In genomic region chr3:34364345-34364744, GRCh38 we compare ENCODE assay signal across 21 cellular contexts.
A peak's percentile ranks its signal among the peaks of the same experiment; 100 is the strongest.
DNase-seq lines count a peak whose midpoint lies in the region; ATAC-seq, FAIRE-seq and TF ChIP-seq lines count a peak whose summit lies in the region.
"Had no signal": no experiment of that assay in that cellular context is flagged by ENCODE, and none has a peak within 500 bp of the region (broad histone marks: within the 10 kb centered on the region; RNA-seq: fewer than 3 reads in every experiment).

No MANE protein-coding gene starts in this region.

- no peak overlapping the region for H3K4me3 Mint-ChIP-seq in Caco-2 (ENCODE audit: unreplicated experiment)
- H3K4me3 Mint-ChIP-seq: activated CD8-positive, alpha-beta T cell treated with anti-CD3 and anti-CD28 coated beads, Interleukin-2, amount 10 ng/mL, durations not matched to agents 7 days and 5 days; activated T-helper 1 cell treated with anti-CD3 and anti-CD28 coated beads, Interleukin-12 subunit alpha, Interleukin-12 subunit beta, Interleukin-2, Interleukin-4 antibody, amounts not matched to agents 30 ng/mL and 10 ng/mL and 1 ng/mL, durations not matched to agents 14 hours and 24 hours and 36 hours; naive B cell; stimulated activated naive CD8-positive, alpha-beta T cell treated with anti-CD3 and anti-CD28 coated beads, Interleukin-15, amount 100 ng/mL, for 72 hours had no signal

- no peaks in the 10 kb centered on the region for H3K79me2 ChIP-seq in H1 (ENCODE audit: control insufficient read depth in 1 of 2, insufficient read depth in 2 of 2, low read length in 2 of 2)
- no peaks in the 10 kb centered on the region for H3K79me2 ChIP-seq in mesendoderm (ENCODE audit: control insufficient read depth, insufficient read depth, low read length)

- POLR2A ChIA-PET in Caco-2 (lab: Charles Lee) (no interaction called here), H1 (lab: Charles Lee; ENCODE audit: partially characterized antibody) (no interaction called here)

- H4K91ac ChIP-seq in H1 (replicated peaks; ENCODE audit: insufficient read length, low read length) (no peak overlapping the region), mesenchymal stem cell (ENCODE audit: low read length) (no peak overlapping the region)

- H3K4me2 ChIP-seq in H1 (ENCODE audit: insufficient read depth in 1 of 2, low read depth in 2 of 2, low read length in 2 of 2), result no peak overlapping the region; a peak in 1 of 4 replicates
- no peak overlapping the region for H3K4me2 ChIP-seq in mesendoderm (ENCODE audit: low read length)
- no peak overlapping the region for H3K4me2 ChIP-seq in mesenchymal stem cell (ENCODE audit: low read length, poor library complexity, severe bottlenecking)

- H3K56ac ChIP-seq in H1 (replicated peaks; ENCODE audit: insufficient read length, low read depth, low read length) (no peak overlapping the region), mesendoderm (ENCODE audit: low read length) (no peak overlapping the region)

- CTCF ChIA-PET in Caco-2 (lab: Charles Lee), result no interaction called here
- CTCF ChIA-PET in H1 (lab: Charles Lee; ENCODE audit: partially characterized antibody), result interaction anchor here (1.5 kb wide), 1 partner anchor 104 kb away, joined by 10 read pairs; no protein-coding TSS in a partner anchor

- H3K18ac ChIP-seq in H1 (ENCODE audit: extremely low read depth, low read length), result no peak overlapping the region
- no peak overlapping the region for H3K18ac ChIP-seq in mesendoderm (ENCODE audit: low read length)
- no peak overlapping the region for H3K18ac ChIP-seq in mesenchymal stem cell (ENCODE audit: low read depth in 1 of 2, low read length in 2 of 2)

- H3K4me3 ChIP-seq in Caco-2 (ENCODE audit: low read depth, low read length) (no peak overlapping the region), H1 (ENCODE audit: extremely low read depth in 1 of 4, insufficient read depth in 2 of 4, low read depth in 3 of 4, low read length in 4 of 4) (no peak overlapping the region), mesendoderm (ENCODE audit: low read length) (no peak overlapping the region), mesenchymal stem cell (ENCODE audit: insufficient read depth in 1 of 2, low read depth in 1 of 2, low read length in 2 of 2) (no peak overlapping the region)
- H3K4me3 ChIP-seq: psoas muscle had no signal

- H4K20me1 ChIP-seq in H1 (replicated peaks in 1 of 2; ENCODE audit: control insufficient read depth in 1 of 2, insufficient read depth in 2 of 2, low read length in 2 of 2), result no peaks in the 10 kb centered on the region

- H3K23ac ChIP-seq in H1 (ENCODE audit: insufficient read length) (no peak overlapping the region), mesendoderm (ENCODE audit: low read length) (no peak overlapping the region), mesenchymal stem cell (ENCODE audit: low read length in 2 of 2) (no peak overlapping the region)

- ATAC-seq in GM18867 (IDR thresholded peaks at IDR 0.05; ENCODE audit: unreplicated experiment), result no peak
- ATAC-seq: activated CD8-positive, alpha-beta T cell treated with anti-CD3 and anti-CD28 coated beads, Interleukin-2, amount 10 ng/mL, durations not matched to agents 7 days and 5 days; left ventricle myocardium superior; psoas muscle; stimulated activated naive CD8-positive, alpha-beta T cell treated with anti-CD3 and anti-CD28 coated beads, Interleukin-15, amount 100 ng/mL, for 72 hours had no signal

- H3K9ac ChIP-seq in H1 (replicated peaks in 1 of 4; ENCODE audit: extremely low read depth in 1 of 4, low read depth in 3 of 4, low read length in 3 of 4), result no peak overlapping the region
- no peak overlapping the region for H3K9ac ChIP-seq in mesendoderm (ENCODE audit: low read length)
- H3K9ac ChIP-seq in mesenchymal stem cell (ENCODE audit: low read length), result no peak overlapping the region

- no peaks in the 10 kb centered on the region for H3K27me3 Mint-ChIP-seq in Caco-2 (ENCODE audit: insufficient read depth, unreplicated experiment)
- H3K27me3 Mint-ChIP-seq: naive B cell; stimulated activated naive CD8-positive, alpha-beta T cell treated with anti-CD3 and anti-CD28 coated beads, Interleukin-15, amount 100 ng/mL, for 72 hours had no signal

- intact Hi-C loops in Caco-2 (cut with micrococcal nuclease; ENCODE audit: unreplicated experiment), result no loop called here

- WGBS in H1 (ENCODE audit: extremely low coverage in 1 of 2, insufficient coverage in 1 of 2, insufficient read length in 1 of 2, insufficient replicate concordance in 2 of 2, low coverage in 1 of 2, low lambda C conversion rate in 2 of 2, missing lambda C conversion rate in 1 of 2), 2 experiments, result 74% methylated on average over 2 of the region's 2 CpGs; no CpG with 5 or more reads in 1 of the 2 experiments
- WGBS in mesendoderm (ENCODE audit: extremely low coverage, insufficient coverage, low lambda C conversion rate), result no CpG with 5 or more reads among the region's 2 CpGs
- WGBS in mesenchymal stem cell, result 32% methylated on average over 2 of the region's 2 CpGs

- FAIRE-seq in H1 (lab: Jason Lieb, UNC), result peak; percentile 28
- FAIRE-seq: GM18507 had no signal

- H2AFZ ChIP-seq in H1 (ENCODE audit: low read length) (no peak overlapping the region), mesenchymal stem cell (ENCODE audit: low read depth, low read length) (no peak overlapping the region)

- H4K5ac ChIP-seq in H1 (ENCODE audit: insufficient read length, low read depth, low read length), result no peak overlapping the region
- no peak overlapping the region for H4K5ac ChIP-seq in mesendoderm (ENCODE audit: low read length)

- H3K36me3 Mint-ChIP-seq in Caco-2 (ENCODE audit: insufficient read depth, unreplicated experiment), result no peaks in the 10 kb centered on the region
- H3K36me3 Mint-ChIP-seq: naive B cell had no signal

- no peak overlapping the region for H4K8ac ChIP-seq in H1 (ENCODE audit: extremely low read depth, insufficient read depth, low read length)
- no peak overlapping the region for H4K8ac ChIP-seq in mesendoderm (ENCODE audit: low read depth, low read length)
- H4K8ac ChIP-seq in mesenchymal stem cell (ENCODE audit: low read length), result no peak overlapping the region

- H3K79me1 ChIP-seq in H1 (ENCODE audit: low read depth, low read length) (no peaks in the 10 kb centered on the region), mesendoderm (ENCODE audit: low read length) (no peaks in the 10 kb centered on the region), mesenchymal stem cell (replicated peaks; ENCODE audit: low read length, poor library complexity, severe bottlenecking) (no peaks in the 10 kb centered on the region)

- H3K4me1 ChIP-seq in Caco-2 (peaks cover 11% of the 10 kb centered on the region), H1 (replicated peaks in 1 of 4; ENCODE audit: control insufficient read depth in 3 of 4, insufficient read depth in 4 of 4, low read length in 3 of 4) (peaks cover 0 to 4% (median 2%) of the 10 kb centered on the region in 4 experiments; a peak in 2 of 7 replicates), mesendoderm (ENCODE audit: control insufficient read depth, low read depth, low read length) (no peaks in the 10 kb centered on the region), mesenchymal stem cell (ENCODE audit: control insufficient read depth, insufficient read depth, low read depth, low read length) (no peaks in the 10 kb centered on the region)
- H3K4me1 ChIP-seq: psoas muscle had no signal

- H3K23me2 ChIP-seq in H1 (ENCODE audit: low read depth, low read length), result no peaks in the 10 kb centered on the region; the same call in 1 of the 2 replicates

- H3K14ac ChIP-seq in H1 (ENCODE audit: insufficient read length) (no peak overlapping the region), mesenchymal stem cell (ENCODE audit: low read length in 2 of 2) (no peak overlapping the region)

- 0 out of 4 replicates have a peak, but pooled peaks of 1 of the 2 experiments have one; percentile 4 for TF ChIP-seq RAD21 in H1 (IDR thresholded peaks at IDR 0.05 in 1 of 2, conservative IDR thresholded peaks at IDR 0.05 in 1 of 2; ENCODE audit: low read depth in 2 of 2, low read length in 2 of 2)

- H3K4ac ChIP-seq in H1 (replicated peaks; ENCODE audit: insufficient read length, low read depth, low read length) (no peak overlapping the region), mesendoderm (ENCODE audit: low read depth, low read length) (no peak overlapping the region), mesenchymal stem cell (ENCODE audit: low read depth in 1 of 2, low read length in 2 of 2) (no peak overlapping the region)

- H3K9me3 ChIP-seq in Caco-2, result no peaks in the 10 kb centered on the region
- no peaks in the 10 kb centered on the region for H3K9me3 ChIP-seq in H1 (ENCODE audit: insufficient read depth in 2 of 2, low read depth in 1 of 2, low read length in 1 of 2)
- no peaks in the 10 kb centered on the region for H3K9me3 ChIP-seq in mesenchymal stem cell (ENCODE audit: control insufficient read depth, low read length)
- H3K9me3 ChIP-seq: psoas muscle had no signal

- H3K4me1 Mint-ChIP-seq in Caco-2 (ENCODE audit: low read depth, unreplicated experiment), result no peaks in the 10 kb centered on the region

- H2BK5ac ChIP-seq in H1 (ENCODE audit: low read depth, low read length) (no peak overlapping the region), mesendoderm (ENCODE audit: low read length) (no peak overlapping the region), mesenchymal stem cell (ENCODE audit: low read depth, low read length, poor library complexity, severe bottlenecking) (no peak overlapping the region)

- TF ChIP-seq EP300 in H1 (IDR thresholded peaks at IDR 0.05; ENCODE audit: borderline replicate concordance in 1 of 2, low read depth in 2 of 2, low read length in 2 of 2), result no peak

- H3K36me3 ChIP-seq in Caco-2 (ENCODE audit: control insufficient read depth, insufficient read depth, low read length), result no peaks in the 10 kb centered on the region
- no peaks in the 10 kb centered on the region for H3K36me3 ChIP-seq in H1 (ENCODE audit: control insufficient read depth in 2 of 4, insufficient read depth in 4 of 4, low read length in 3 of 4)
- no peaks in the 10 kb centered on the region for H3K36me3 ChIP-seq in mesendoderm (ENCODE audit: control insufficient read depth, insufficient read depth, low read length)
- no peaks in the 10 kb centered on the region for H3K36me3 ChIP-seq in mesenchymal stem cell (ENCODE audit: control insufficient read depth in 1 of 2, insufficient read depth in 2 of 2, low read depth in 1 of 2, low read length in 2 of 2)

- no peaks in the 10 kb centered on the region for H3K9me3 Mint-ChIP-seq in Caco-2 (ENCODE audit: unreplicated experiment)
- H3K9me3 Mint-ChIP-seq: activated T-helper 1 cell treated with anti-CD3 and anti-CD28 coated beads, Interleukin-12 subunit alpha, Interleukin-12 subunit beta, Interleukin-2, Interleukin-4 antibody, amounts not matched to agents 30 ng/mL and 10 ng/mL and 1 ng/mL, durations not matched to agents 14 hours and 24 hours and 36 hours; stimulated activated naive CD8-positive, alpha-beta T cell treated with anti-CD3 and anti-CD28 coated beads, Interleukin-15, amount 100 ng/mL, for 72 hours had no signal

- H3K27ac Mint-ChIP-seq in Caco-2 (ENCODE audit: unreplicated experiment), result peak overlapping the region; percentile 53
- H3K27ac Mint-ChIP-seq: activated CD8-positive, alpha-beta T cell treated with anti-CD3 and anti-CD28 coated beads, Interleukin-2, amount 10 ng/mL, durations not matched to agents 7 days and 5 days; activated T-helper 1 cell treated with anti-CD3 and anti-CD28 coated beads, Interleukin-12 subunit alpha, Interleukin-12 subunit beta, Interleukin-2, Interleukin-4 antibody, amounts not matched to agents 30 ng/mL and 10 ng/mL and 1 ng/mL, durations not matched to agents 14 hours and 24 hours and 36 hours; stimulated activated naive CD8-positive, alpha-beta T cell treated with anti-CD3 and anti-CD28 coated beads, Interleukin-15, amount 100 ng/mL, for 72 hours had no signal

- H2BK120ac ChIP-seq in H1 (replicated peaks; ENCODE audit: low read depth, low read length) (no peak overlapping the region), mesendoderm (ENCODE audit: low read depth, low read length) (no peak overlapping the region), mesenchymal stem cell (ENCODE audit: low read depth, low read length) (no peak overlapping the region)

- TF ChIP-seq POLR2A in H1 (IDR thresholded peaks at IDR 0.05; ENCODE audit: control extremely low read depth in 1 of 2, low read depth in 2 of 2, low read length in 2 of 2), result no peak

- H3K27me3 ChIP-seq in Caco-2 (replicated peaks; ENCODE audit: control insufficient read depth, insufficient read depth, low read length) (no peaks in the 10 kb centered on the region), H1 (replicated peaks in 1 of 4; ENCODE audit: control insufficient read depth in 3 of 4, extremely low read depth in 1 of 4, insufficient read depth in 3 of 4, low read length in 3 of 4) (no peaks in the 10 kb centered on the region), mesendoderm (ENCODE audit: insufficient read depth, low read length, poor library complexity) (no peaks in the 10 kb centered on the region), mesenchymal stem cell (ENCODE audit: control insufficient read depth in 1 of 2, insufficient read depth in 1 of 2, low read length in 2 of 2) (no peaks in the 10 kb centered on the region)

- H3K27ac ChIP-seq in H1 (ENCODE audit: low read depth, low read length) (no peak overlapping the region), mesendoderm (ENCODE audit: low read depth, low read length) (no peak overlapping the region), mesenchymal stem cell (ENCODE audit: low read length, poor library complexity, severe bottlenecking) (no peak overlapping the region)
- H3K27ac ChIP-seq: psoas muscle, RWPE1 had no signal

- TF ChIP-seq CTCF in Caco-2 (IDR thresholded peaks at IDR 0.05; ENCODE audit: insufficient read depth in 1 of 2, low read depth in 1 of 2, low read length in 1 of 2, severe bottlenecking in 1 of 2, unreplicated experiment in 1 of 2), result no peak
- no peak for TF ChIP-seq CTCF in H1 (IDR thresholded peaks at IDR 0.05; ENCODE audit: control extremely low read depth in 1 of 3, insufficient read depth in 1 of 3, low read depth in 1 of 3, low read length in 3 of 3)

- H2AK5ac ChIP-seq in H1 (ENCODE audit: low read depth, low read length) (no peak overlapping the region), mesendoderm (ENCODE audit: low read length) (no peak overlapping the region), mesenchymal stem cell (ENCODE audit: low read length, severe bottlenecking) (no peak overlapping the region)

- no peak overlapping the region for H2BK20ac ChIP-seq in H1 (ENCODE audit: low read length)

- H2BK15ac ChIP-seq in H1 (ENCODE audit: low read length) (no peak overlapping the region), mesendoderm (replicated peaks; ENCODE audit: low read depth) (no peak overlapping the region), mesenchymal stem cell (ENCODE audit: low read depth, poor library complexity, severe bottlenecking) (no peak overlapping the region)

- DNase-seq in Caco-2 (no peak), NCI-H446 treated with DMSO at 0.1 percent for 48 hours (lab: John Stamatoyannopoulos, UW) (peak; percentile 44), H1 (ENCODE audit: low read depth in 1 of 2, low spot score in 2 of 2) (no peak), mesendoderm (peak; percentile 28), mesenchymal stem cell (no peak), NCI-H187 (lab: John Stamatoyannopoulos, UW) (no peak), germinal center (ENCODE audit: low spot score) (no peak)
- DNase-seq: activated CD8-positive, alpha-beta T cell treated with anti-CD3 and anti-CD28 coated beads, Interleukin-2, amount 10 ng/mL, durations not matched to agents 7 days and 5 days; COR-L47; left ventricle myocardium superior; naive B cell; NCI-H1436 treated with DMSO at 0.1 percent for 48 hours; NCI-H526 treated with DMSO at 0.1 percent for 48 hours; psoas muscle; stimulated activated CD4-positive, alpha-beta T cell treated with anti-CD3 and anti-CD28 coated beads, Interleukin-15, amount 100 ng/mL, for 24 hours; stimulated activated naive CD8-positive, alpha-beta T cell treated with anti-CD3 and anti-CD28 coated beads, Interleukin-15, amount 100 ng/mL, for 72 hours; SW 1271 had no signal

- BruUV-seq in Caco-2 (replicated peaks; lab: Mats Ljungman, UMichigan), result no TSS peak

- H2BK12ac ChIP-seq in H1 (ENCODE audit: low read depth, low read length) (no peak overlapping the region), mesenchymal stem cell (ENCODE audit: low read length in 2 of 2) (no peak overlapping the region)

Comparison
In these comparisons a context has a peak if more than half of its experiments do, and no peak if none do; other contexts are left out.
1. DNase-seq: peak in NCI-H446 treated with DMSO at 0.1 percent for 48 hours (single experiment) and mesendoderm (single experiment); none in Caco-2 (0 of 2), H1 (0 of 2), mesenchymal stem cell (single experiment), NCI-H187 (0 of 2) and germinal center (single experiment).